ENCODE assay signal across 12 cellular contexts in the genomic region with DNA sequence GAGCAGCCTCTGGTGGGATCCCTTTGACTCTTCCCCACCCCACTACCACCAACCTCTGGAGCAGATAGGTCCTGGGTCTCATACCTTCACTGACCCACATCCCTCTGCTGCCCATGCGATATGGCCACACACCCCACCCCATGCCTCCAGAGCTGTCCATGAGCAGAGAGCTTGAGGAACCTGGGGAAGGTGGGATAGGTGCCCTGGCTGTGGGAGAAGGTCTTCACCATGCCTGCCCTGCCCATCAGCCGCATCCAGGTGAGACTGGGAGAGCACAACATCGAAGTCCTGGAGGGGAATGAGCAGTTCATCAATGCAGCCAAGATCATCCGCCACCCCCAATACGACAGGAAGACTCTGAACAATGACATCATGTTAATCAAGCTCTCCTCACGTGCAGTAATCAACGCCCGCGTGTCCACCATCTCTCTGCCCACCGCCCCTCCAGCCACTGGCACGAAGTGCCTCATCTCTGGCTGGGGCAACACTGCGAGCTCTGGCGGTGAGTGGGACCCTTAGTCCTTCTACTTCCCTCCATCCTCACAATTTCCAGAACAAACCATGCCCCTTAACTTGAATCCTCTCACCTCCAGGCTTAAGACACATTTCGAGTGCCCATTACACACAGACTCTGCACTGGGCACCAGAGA. TPM values are rescaled to one million over a fixed set of nuclear protein-coding genes. Genes with fewer than 3 reads are reported as not detected.
"Had no signal": no experiment of that assay in that cellular context is flagged by ENCODE, and none has a peak within 500 bp of the region (broad histone marks: within the 10 kb centered on the region; RNA-seq: fewer than 3 reads in every experiment).

No MANE protein-coding gene starts in this region.

RNA-seq across cellular contexts. Expression of a gene that starts 2.4 kb away (rescaled TPM):
- total RNA-seq: activated B cell treated with CpG ODN at 0.5 μM for 24 hours; activated CD4-positive, alpha-beta memory T cell treated with anti-CD3 and anti-CD28 coated beads for 36 hours; activated CD4-positive, alpha-beta T cell treated with anti-CD3 and anti-CD28 coated beads, Interleukin-2, amount 10 ng/mL, durations not matched to agents 24 days and 14 days; activated CD8-positive, alpha-beta memory T cell treated with anti-CD3 and anti-CD28 coated beads for 36 hours; activated CD8-positive, alpha-beta T cell treated with anti-CD3 and anti-CD28 coated beads for 36 hours; activated naive CD4-positive, alpha-beta T cell treated with anti-CD3 and anti-CD28 coated beads for 36 hours; activated naive CD4-positive, alpha-beta T cell treated with anti-CD3 and anti-CD28 coated beads, Interleukin-2, amount 50 U/mL, for 72 hours; activated naive CD8-positive, alpha-beta T cell treated with anti-CD3 and anti-CD28 coated beads for 36 hours; activated T-cell treated with anti-CD3 and anti-CD28 coated beads, Interleukin-2, amount 50 U/mL, for 72 hours; activated T-helper 1 cell treated with anti-CD3 and anti-CD28 coated beads, Interleukin-12 subunit alpha, Interleukin-12 subunit beta, Interleukin-2, Interleukin-4 antibody, amounts not matched to agents 30 ng/mL and 10 ng/mL and 1 ng/mL, durations not matched to agents 14 hours and 24 hours and 36 hours; activated T-helper 17 cell treated with anti-CD3 and anti-CD28 coated beads, Interleukin-2, amount 50 U/mL, for 72 hours; breast epithelium had no signal

RNA-seq across cellular contexts. Expression of a gene that starts 19.1 kb away (rescaled TPM):
- total RNA-seq: activated B cell treated with CpG ODN at 0.5 μM for 24 hours; activated CD4-positive, alpha-beta memory T cell treated with anti-CD3 and anti-CD28 coated beads for 36 hours; activated CD4-positive, alpha-beta T cell treated with anti-CD3 and anti-CD28 coated beads, Interleukin-2, amount 10 ng/mL, durations not matched to agents 24 days and 14 days; activated CD8-positive, alpha-beta memory T cell treated with anti-CD3 and anti-CD28 coated beads for 36 hours; activated CD8-positive, alpha-beta T cell treated with anti-CD3 and anti-CD28 coated beads for 36 hours; activated naive CD8-positive, alpha-beta T cell treated with anti-CD3 and anti-CD28 coated beads for 36 hours; activated T-cell treated with anti-CD3 and anti-CD28 coated beads, Interleukin-2, amount 50 U/mL, for 72 hours; activated T-helper 1 cell treated with anti-CD3 and anti-CD28 coated beads, Interleukin-12 subunit alpha, Interleukin-12 subunit beta, Interleukin-2, Interleukin-4 antibody, amounts not matched to agents 30 ng/mL and 10 ng/mL and 1 ng/mL, durations not matched to agents 14 hours and 24 hours and 36 hours; activated T-helper 17 cell treated with anti-CD3 and anti-CD28 coated beads, Interleukin-2, amount 50 U/mL, for 72 hours; breast epithelium had no signal
